8 cellular contexts compared by ENCODE assay signal in the genomic region with DNA sequence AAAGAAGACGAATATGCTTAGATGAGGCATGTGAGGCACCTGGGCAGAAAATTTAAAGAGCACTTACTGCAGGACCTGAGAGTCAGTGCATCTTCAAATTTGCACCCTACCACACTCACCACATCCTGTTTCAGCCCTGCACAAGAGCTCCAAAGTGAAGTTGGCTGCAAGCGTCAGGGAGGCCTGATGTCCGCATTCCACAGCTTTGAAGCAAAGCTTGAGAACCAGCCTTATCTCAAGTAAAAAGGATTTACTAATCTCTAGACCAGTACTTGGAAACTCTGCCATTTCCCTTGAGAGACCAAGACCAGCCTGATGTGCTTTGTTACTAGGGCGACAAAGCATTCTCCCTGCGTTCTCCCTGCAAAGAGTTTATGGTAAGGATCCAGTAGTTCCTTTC. TPM values are rescaled to one million over a fixed set of nuclear protein-coding genes. Genes with fewer than 3 reads are reported as not detected.
A peak's percentile ranks its signal among the peaks of the same experiment; 100 is the strongest.
DNase-seq lines count a peak whose midpoint lies in the region; ATAC-seq and TF ChIP-seq lines count a peak whose summit lies in the region.

No MANE protein-coding gene starts in this region.

- peaks cover 32% of the 10 kb centered on the region for H3K4me1 Mint-ChIP-seq in activated naive CD4-positive, alpha-beta T cell treated with anti-CD3 and anti-CD28 coated beads for 36 hours (ENCODE audit: low read depth)
- peaks cover 19 to 21% of the 10 kb centered on the region in 2 donors for H3K4me1 Mint-ChIP-seq in natural killer cell

- peak overlapping the region; percentile 76 for H3K27ac Mint-ChIP-seq in activated naive CD4-positive, alpha-beta T cell treated with anti-CD3 and anti-CD28 coated beads for 36 hours
- peak overlapping the region in 1 of 2 donors; percentile 78 for H3K27ac Mint-ChIP-seq in natural killer cell

- intact Hi-C loops in activated naive CD4-positive, alpha-beta T cell treated with anti-CD3 and anti-CD28 coated beads for 36 hours (cut with micrococcal nuclease), result loop anchor here (1.0 to 10.0 kb wide), 5 partner anchors 17 to 1064 kb away; a partner anchor contains a TSS
- intact Hi-C loops in natural killer cell (cut with micrococcal nuclease), result no loop called here

- H3K9me3 ChIP-seq in BE2C, result no peaks in the 10 kb centered on the region

- peak overlapping the region; percentile 36; the same call in 1 of the 2 replicates for H3K27ac ChIP-seq in HL-60 (replicated peaks)

- no peak overlapping the region for H3K4me3 Mint-ChIP-seq in activated naive CD4-positive, alpha-beta T cell treated with anti-CD3 and anti-CD28 coated beads for 36 hours
- peak overlapping the region; percentile 68 for H3K4me3 Mint-ChIP-seq in natural killer cell

- CTCF ChIA-PET in activated naive CD4-positive, alpha-beta T cell treated with anti-CD3 and anti-CD28 coated beads for 36 hours (lab: Charles Lee), result interaction anchor here (0.6 to 7.7 kb wide), 11 partner anchors 16 to 1007 kb away, joined by 3 to 87 read pairs (median 13); a partner anchor contains a TSS

- no peaks in the 10 kb centered on the region for H3K36me3 Mint-ChIP-seq in activated naive CD4-positive, alpha-beta T cell treated with anti-CD3 and anti-CD28 coated beads for 36 hours (ENCODE audit: low read depth)
- H3K36me3 Mint-ChIP-seq in natural killer cell, result no peaks in the 10 kb centered on the region

- DNase-seq in stimulated activated CD4-positive, alpha-beta T cell treated with anti-CD3 and anti-CD28 coated beads, Interleukin-1b, Interleukin-23, amount 100 ng/mL, for 48 hours, result peak; percentile 57
- DNase-seq in stimulated activated CD4-positive, alpha-beta T cell treated with anti-CD3 and anti-CD28 coated beads, Interleukin-12 subunit alpha, Interleukin-12 subunit beta, amount 100 ng/mL, for 4 hours, result no peak
- DNase-seq in HL-60 (ENCODE audit: low read depth in 1 of 2, low spot score in 1 of 2) (peak in 1 of 2 experiments; percentile 70), natural killer cell (no peak), foreskin melanocyte (no peak), NCI-H748 (lab: John Stamatoyannopoulos, UW; ENCODE audit: unreplicated experiment) (no peak), BE2C (no peak)
- DNase-seq in activated naive CD4-positive, alpha-beta T cell treated with anti-CD3 and anti-CD28 coated beads for 36 hours, result peak; percentile 81

- H3K4me3 ChIP-seq in HL-60 (replicated peaks; ENCODE audit: insufficient read depth, low read length) (no peak overlapping the region), BE2C (ENCODE audit: low read depth, low read length) (no peak overlapping the region)

- H3K4me1 ChIP-seq in BE2C, result no peaks in the 10 kb centered on the region

- ATAC-seq in natural killer cell, result no peak

- H3K27me3 ChIP-seq in HL-60 (ENCODE audit: insufficient read depth, poor library complexity, severe bottlenecking) (no peaks in the 10 kb centered on the region), BE2C (no peaks in the 10 kb centered on the region)

- no peak for TF ChIP-seq CTCF in HL-60 (IDR thresholded peaks at IDR 0.05; ENCODE audit: insufficient read depth, low read length)
- TF ChIP-seq CTCF in natural killer cell (IDR thresholded peaks at IDR 0.05), result no peak
- no peak for TF ChIP-seq CTCF in BE2C (IDR thresholded peaks at IDR 0.05; ENCODE audit: low read depth, low read length)

- H3K27me3 Mint-ChIP-seq in activated naive CD4-positive, alpha-beta T cell treated with anti-CD3 and anti-CD28 coated beads for 36 hours (ENCODE audit: low read depth), result no peaks in the 10 kb centered on the region
- H3K27me3 Mint-ChIP-seq in natural killer cell (ENCODE audit: low read depth in 2 of 2), result no peaks in the 10 kb centered on the region

- H3K9me3 Mint-ChIP-seq in activated naive CD4-positive, alpha-beta T cell treated with anti-CD3 and anti-CD28 coated beads for 36 hours, result peaks cover 5% of the 10 kb centered on the region
- no peaks in the 10 kb centered on the region for H3K9me3 Mint-ChIP-seq in natural killer cell

- no peaks in the 10 kb centered on the region for H3K36me3 ChIP-seq in BE2C

RNA-seq across cellular contexts. Expression of a gene that starts 3.4 kb away (rescaled TPM):
- total RNA-seq in activated naive CD4-positive, alpha-beta T cell treated with anti-CD3 and anti-CD28 coated beads for 36 hours, result 10 to 100 TPM; 35.4 to 38.2 TPM
- 10 to 100 TPM; 17.5 to 30.4 (median 30.3) TPM for total RNA-seq in natural killer cell
- 82.4 TPM for polyA plus RNA-seq in BE2C (2012; ENCODE audit: insufficient read depth, insufficient read length, low read depth)

RNA-seq across cellular contexts. Expression of a gene that starts 16.6 kb away (rescaled TPM):
- total RNA-seq in activated naive CD4-positive, alpha-beta T cell treated with anti-CD3 and anti-CD28 coated beads for 36 hours, result 1 to 10 TPM; 1.6 to 2.5 TPM
- total RNA-seq in natural killer cell, result 10 to 100 TPM; 12.9 to 18.0 (median 17.4) TPM
- 1.1 TPM for polyA plus RNA-seq in BE2C (2012; ENCODE audit: insufficient read depth, insufficient read length, low read depth)

Comparison
In these comparisons a context has a peak if more than half of its experiments do, and no peak if none do; other contexts are left out.
1. DNase-seq: peak in stimulated activated CD4-positive, alpha-beta T cell treated with anti-CD3 and anti-CD28 coated beads, Interleukin-1b, Interleukin-23, amount 100 ng/mL, for 48 hours (single experiment) and activated naive CD4-positive, alpha-beta T cell treated with anti-CD3 and anti-CD28 coated beads for 36 hours (single experiment); none in stimulated activated CD4-positive, alpha-beta T cell treated with anti-CD3 and anti-CD28 coated beads, Interleukin-12 subunit alpha, Interleukin-12 subunit beta, amount 100 ng/mL, for 4 hours (single experiment), natural killer cell (single experiment), foreskin melanocyte (single experiment), NCI-H748 (single experiment) and BE2C (single experiment).
2. RNA of a gene that starts 16.6 kb away (total RNA-seq): 12.9 to 18.0 TPM in natural killer cell; 1.6 to 2.5 TPM in activated naive CD4-positive, alpha-beta T cell treated with anti-CD3 and anti-CD28 coated beads for 36 hours; every median in the first group is over 4 times any median in the second.